ENCODE assay signal across 8 cellular contexts in the genomic region with DNA sequence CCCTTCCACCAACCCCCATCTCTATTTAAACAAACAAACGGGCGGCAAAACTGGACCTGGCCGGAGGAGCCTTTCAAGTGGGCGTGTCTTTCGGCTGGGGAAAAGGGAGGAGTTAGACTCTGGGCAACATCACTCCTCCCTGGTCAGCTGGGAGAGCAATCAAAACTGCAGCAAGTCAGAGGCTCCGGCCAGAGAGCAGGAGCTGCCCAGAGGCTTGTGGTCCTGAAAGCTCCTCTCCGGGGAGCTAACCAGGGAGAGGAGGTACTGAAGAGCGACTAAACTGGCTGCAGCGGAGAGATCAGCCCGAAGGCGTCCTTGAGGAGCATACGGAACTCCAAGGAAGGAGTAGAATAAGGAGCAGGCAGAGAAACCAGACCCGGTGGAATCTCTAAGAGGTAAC. TPM values are rescaled to one million over a fixed set of nuclear protein-coding genes. Genes with fewer than 3 reads are reported as not detected.
DNase-seq lines count a peak whose midpoint lies in the region; ATAC-seq and TF ChIP-seq lines count a peak whose summit lies in the region.

A gene with protein sequence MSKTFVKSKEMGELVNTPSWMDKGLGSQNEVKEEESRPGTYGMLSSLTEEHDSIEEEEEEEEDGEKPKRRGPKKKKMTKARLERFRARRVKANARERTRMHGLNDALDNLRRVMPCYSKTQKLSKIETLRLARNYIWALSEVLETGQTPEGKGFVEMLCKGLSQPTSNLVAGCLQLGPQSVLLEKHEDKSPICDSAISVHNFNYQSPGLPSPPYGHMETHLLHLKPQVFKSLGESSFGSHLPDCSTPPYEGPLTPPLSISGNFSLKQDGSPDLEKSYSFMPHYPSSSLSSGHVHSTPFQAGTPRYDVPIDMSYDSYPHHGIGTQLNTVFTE (plus strand): TSS at position 191 of the 400 bp plus-strand sequence. CDS start 6,466 bp downstream, outside the sequence.

- H3K9me3 ChIP-seq in right cardiac atrium (ENCODE audit: control insufficient read depth, low read length), result no peaks in the 10 kb centered on the region

- H3K9me3 Mint-ChIP-seq in activated CD4-positive, alpha-beta memory T cell treated with anti-CD3 and anti-CD28 coated beads for 36 hours, result no peaks in the 10 kb centered on the region

- CTCF ChIA-PET in activated CD4-positive, alpha-beta memory T cell treated with anti-CD3 and anti-CD28 coated beads for 36 hours (lab: Charles Lee), result interaction anchor here (1.2 kb wide), 1 partner anchor 440 kb away, joined by 3 read pairs; no protein-coding TSS in a partner anchor

- peaks cover 5% of the 10 kb centered on the region for H3K4me1 Mint-ChIP-seq in activated CD4-positive, alpha-beta memory T cell treated with anti-CD3 and anti-CD28 coated beads for 36 hours (ENCODE audit: low read depth)

- ATAC-seq in right cardiac atrium (peak; percentile 83), GM21515 (IDR thresholded peaks at IDR 0.05; ENCODE audit: unreplicated experiment) (no peak)

- no peaks in the 10 kb centered on the region for H3K36me3 Mint-ChIP-seq in activated CD4-positive, alpha-beta memory T cell treated with anti-CD3 and anti-CD28 coated beads for 36 hours

- TF ChIP-seq CTCF in GM10266 (IDR thresholded peaks at IDR 0.05; ENCODE audit: control insufficient read depth, insufficient read depth, low read depth, missing control alignments) (no peak), LNCaP clone FGC (IDR thresholded peaks at IDR 0.05; ENCODE audit: control insufficient read depth, extremely low read depth, insufficient read depth) (no peak), retinal pigment epithelial cell (conservative IDR thresholded peaks at IDR 0.05; ENCODE audit: low read depth, low read length) (no peak)

- H3K4me3 ChIP-seq in LNCaP clone FGC (ENCODE audit: low read depth, low read length) (no peak within 1 kb of the TSS), right cardiac atrium (ENCODE audit: low read length) (no peak within 1 kb of the TSS), retinal pigment epithelial cell (ENCODE audit: low read length) (no peak within 1 kb of the TSS)

- POLR2A ChIA-PET in activated CD4-positive, alpha-beta memory T cell treated with anti-CD3 and anti-CD28 coated beads for 36 hours (lab: Charles Lee), result no interaction called here

- intact Hi-C loops in activated CD4-positive, alpha-beta memory T cell treated with anti-CD3 and anti-CD28 coated beads for 36 hours (cut with micrococcal nuclease), result no loop called here
- intact Hi-C loops in right cardiac atrium (cut with DNase I), result no loop called here

- 4% methylated on average over 13 of the region's 13 CpGs for WGBS in right cardiac atrium

- no peak within 1 kb of the TSS for H3K27ac ChIP-seq in right cardiac atrium (ENCODE audit: low read length)

- H3K4me1 ChIP-seq in right cardiac atrium (ENCODE audit: control insufficient read depth, insufficient read depth, low read length), result no peaks in the 10 kb centered on the region

- H3K27ac Mint-ChIP-seq in activated CD4-positive, alpha-beta memory T cell treated with anti-CD3 and anti-CD28 coated beads for 36 hours, result no peak within 1 kb of the TSS

- peaks cover 4% of the 10 kb centered on the region for H3K27me3 ChIP-seq in right cardiac atrium (ENCODE audit: control insufficient read depth, insufficient read depth)

- H3K4me3 Mint-ChIP-seq in activated CD4-positive, alpha-beta memory T cell treated with anti-CD3 and anti-CD28 coated beads for 36 hours, result no peak within 1 kb of the TSS

- DNase-seq in GM10266 (ENCODE audit: extremely low spot score), result peak; percentile 25
- peak; percentile 80 for DNase-seq in LNCaP clone FGC (ENCODE audit: low read depth)
- peak; percentile 32 for DNase-seq in activated CD4-positive, alpha-beta memory T cell treated with anti-CD3 and anti-CD28 coated beads for 36 hours
- DNase-seq in right cardiac atrium, result peak; percentile 30 to 70 (median 68)
- DNase-seq in retinal pigment epithelial cell (ENCODE audit: low read depth), result peak; percentile 10
- DNase-seq in cortex of kidney (lab: John Stamatoyannopoulos, UW), result no peak
- DNase-seq in NCI-H187 treated with DMSO at 0.1 percent for 48 hours (lab: John Stamatoyannopoulos, UW), result no peak

- peaks cover 35% of the 10 kb centered on the region for H3K27me3 Mint-ChIP-seq in activated CD4-positive, alpha-beta memory T cell treated with anti-CD3 and anti-CD28 coated beads for 36 hours

RNA-seq across cellular contexts. Expression of the gene that starts here (rescaled TPM):
- total RNA-seq in activated CD4-positive, alpha-beta memory T cell treated with anti-CD3 and anti-CD28 coated beads for 36 hours, result not detected
- total RNA-seq in right cardiac atrium, result not detected
- not detected for polyA plus RNA-seq in right cardiac atrium

Comparison
In these comparisons a context has a peak if more than half of its experiments do, and no peak if none do; other contexts are left out.
1. Peak in DNase-seq in activated CD4-positive, alpha-beta memory T cell treated with anti-CD3 and anti-CD28 coated beads for 36 hours; RNA of the gene not detected or under 1 TPM.
2. Peak in DNase-seq and ATAC-seq in right cardiac atrium; RNA of the gene not detected or under 1 TPM.
3. DNase-seq: peak in GM10266 (single experiment), LNCaP clone FGC (single experiment) and retinal pigment epithelial cell (single experiment); none in cortex of kidney (single experiment) and NCI-H187 treated with DMSO at 0.1 percent for 48 hours (single experiment).